ENCODE assay signal across 1 cellular context in genomic region chr16:13977177-13977576, GRCh38.
TF ChIP-seq lines count a peak whose summit lies in the region.

No MANE protein-coding gene starts in this region.

TF ChIP-seq in K562, 482 proteins besides CTCF, POLR2A, EP300 and RAD21 (continued from another document):
- TF ChIP-seq CCNT2 (IDR thresholded peaks at IDR 0.05; ENCODE audit: borderline replicate concordance, extremely low read depth, insufficient read length, low read depth, low read length) (no peak), E2F5 (CRISPR knock-in tag; IDR thresholded peaks at IDR 0.05) (no peak), ILK (tag; IDR thresholded peaks at IDR 0.05; ENCODE audit: borderline replicate concordance, low read depth) (no peak), CREM (IDR thresholded peaks at IDR 0.05; ENCODE audit: low read depth) (peak; percentile 85), MAFK (IDR thresholded peaks at IDR 0.05; ENCODE audit: low read length) (0 out of 2 replicates have a peak, but pooled peaks have one; percentile 30), ZNF609 (CRISPR knock-in tag; IDR thresholded peaks at IDR 0.05; ENCODE audit: borderline replicate concordance) (no peak), CBX8 (IDR thresholded peaks at IDR 0.05; ENCODE audit: borderline replicate concordance, extremely low read depth, low read depth, low read length, poor library complexity, severe bottlenecking) (no peak), PKNOX1 (IDR thresholded peaks at IDR 0.05) (peak; percentile 66), HIVEP1 (CRISPR knock-in tag; IDR thresholded peaks at IDR 0.05) (no peak), ZBTB34 (CRISPR knock-in tag; IDR thresholded peaks at IDR 0.05) (no peak), POLR2AphosphoS2 (IDR thresholded peaks at IDR 0.05; ENCODE audit: low read length) (no peak), C11orf30 (IDR thresholded peaks at IDR 0.05; ENCODE audit: low read depth) (peak; percentile 69), NFXL1 (CRISPR knock-in tag; IDR thresholded peaks at IDR 0.05) (no peak), ATF1 (CRISPR knock-in tag; IDR thresholded peaks at IDR 0.05) (no peak), ATF1 (tag; IDR thresholded peaks at IDR 0.05) (peak; percentile 61), CHD2 (IDR thresholded peaks at IDR 0.05; ENCODE audit: low read depth, low read length) (no peak), CBFB (CRISPR knock-in tag; IDR thresholded peaks at IDR 0.05) (no peak), PHB2 (IDR thresholded peaks at IDR 0.05; ENCODE audit: low read depth) (no peak), KAT8 (IDR thresholded peaks at IDR 0.05; ENCODE audit: low read depth) (no peak), FIP1L1 (IDR thresholded peaks at IDR 0.05; ENCODE audit: low read depth, low read length, poor library complexity, severe bottlenecking) (no peak)
- TF ChIP-seq, protein P1, sequence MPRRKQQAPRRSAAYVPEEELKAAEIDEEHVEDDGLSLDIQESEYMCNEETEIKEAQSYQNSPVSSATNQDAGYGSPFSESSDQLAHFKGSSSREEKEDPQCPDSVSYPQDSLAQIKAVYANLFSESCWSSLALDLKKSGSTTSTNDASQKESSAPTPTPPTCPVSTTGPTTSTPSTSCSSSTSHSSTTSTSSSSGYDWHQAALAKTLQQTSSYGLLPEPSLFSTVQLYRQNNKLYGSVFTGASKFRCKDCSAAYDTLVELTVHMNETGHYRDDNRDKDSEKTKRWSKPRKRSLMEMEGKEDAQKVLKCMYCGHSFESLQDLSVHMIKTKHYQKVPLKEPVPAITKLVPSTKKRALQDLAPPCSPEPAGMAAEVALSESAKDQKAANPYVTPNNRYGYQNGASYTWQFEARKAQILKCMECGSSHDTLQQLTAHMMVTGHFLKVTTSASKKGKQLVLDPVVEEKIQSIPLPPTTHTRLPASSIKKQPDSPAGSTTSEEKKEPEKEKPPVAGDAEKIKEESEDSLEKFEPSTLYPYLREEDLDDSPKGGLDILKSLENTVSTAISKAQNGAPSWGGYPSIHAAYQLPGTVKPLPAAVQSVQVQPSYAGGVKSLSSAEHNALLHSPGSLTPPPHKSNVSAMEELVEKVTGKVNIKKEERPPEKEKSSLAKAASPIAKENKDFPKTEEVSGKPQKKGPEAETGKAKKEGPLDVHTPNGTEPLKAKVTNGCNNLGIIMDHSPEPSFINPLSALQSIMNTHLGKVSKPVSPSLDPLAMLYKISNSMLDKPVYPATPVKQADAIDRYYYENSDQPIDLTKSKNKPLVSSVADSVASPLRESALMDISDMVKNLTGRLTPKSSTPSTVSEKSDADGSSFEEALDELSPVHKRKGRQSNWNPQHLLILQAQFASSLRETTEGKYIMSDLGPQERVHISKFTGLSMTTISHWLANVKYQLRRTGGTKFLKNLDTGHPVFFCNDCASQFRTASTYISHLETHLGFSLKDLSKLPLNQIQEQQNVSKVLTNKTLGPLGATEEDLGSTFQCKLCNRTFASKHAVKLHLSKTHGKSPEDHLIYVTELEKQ (CRISPR knock-in tag; IDR thresholded peaks at IDR 0.05), result no peak
